9 cellular contexts compared by ENCODE assay signal in the genomic region with DNA sequence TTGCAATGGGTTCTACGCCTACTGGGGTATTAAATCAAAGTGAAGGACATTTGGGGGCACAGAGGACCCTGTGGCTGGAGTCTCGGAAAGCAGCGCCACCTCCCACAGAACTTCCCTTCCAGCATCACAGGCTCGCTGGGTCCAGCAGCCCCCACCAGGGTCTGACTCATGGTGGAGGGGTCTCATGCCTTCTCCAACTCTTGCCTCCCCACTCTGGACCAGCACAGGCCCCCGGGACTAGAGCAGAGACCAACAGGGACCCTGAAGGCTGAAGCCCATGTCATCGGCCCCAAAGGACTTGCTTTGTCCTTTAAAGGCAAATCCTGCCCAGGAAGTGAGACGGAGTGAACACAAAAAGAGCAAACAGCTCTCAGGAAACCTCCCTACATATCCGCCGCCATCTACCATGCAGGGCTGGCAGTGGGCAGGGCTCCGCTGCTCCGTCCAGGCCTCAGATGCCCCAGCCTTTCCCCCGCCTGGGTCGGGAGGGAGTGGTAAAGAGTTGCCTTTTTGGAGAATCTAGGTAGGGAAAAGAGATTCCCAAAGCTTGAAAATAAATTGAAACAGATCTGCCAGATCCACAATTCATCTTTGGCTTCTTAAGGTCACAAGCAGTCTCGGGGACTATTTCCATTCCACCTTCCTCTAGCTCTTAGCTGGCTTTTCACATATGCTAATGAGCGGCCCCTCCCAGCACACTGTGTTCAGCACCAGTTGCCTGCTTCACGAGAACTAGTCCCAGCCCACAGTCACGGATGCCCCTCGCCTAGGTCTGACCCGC. TPM values are rescaled to one million over a fixed set of nuclear protein-coding genes. Genes with fewer than 3 reads are reported as not detected.
A peak's percentile ranks its signal among the peaks of the same experiment; 100 is the strongest.
DNase-seq lines count a peak whose midpoint lies in the region; ATAC-seq lines count a peak whose summit lies in the region.
"Had no signal": no experiment of that assay in that cellular context is flagged by ENCODE, and none has a peak within 500 bp of the region (broad histone marks: within the 10 kb centered on the region; RNA-seq: fewer than 3 reads in every experiment).

No MANE protein-coding gene starts in this region.

- no peak overlapping the region for H3K27ac Mint-ChIP-seq in central memory CD8-positive, alpha-beta T cell (ENCODE audit: low read depth)
- no peak overlapping the region for H3K27ac Mint-ChIP-seq in CD4-positive, alpha-beta memory T cell

- no peak overlapping the region for H3K4me3 ChIP-seq in CD4-positive, alpha-beta memory T cell (ENCODE audit: low read length in 2 of 2)

- H3K4me1 ChIP-seq in CD4-positive, alpha-beta memory T cell (ENCODE audit: insufficient read depth, low read length) = peaks cover 14% of the 10 kb centered on the region

- DNase-seq in ACHN = peak; percentile 21
- DNase-seq in central memory CD8-positive, alpha-beta T cell (ENCODE audit: low spot score in 2 of 2) = no peak
- DNase-seq in midbrain (lab: John Stamatoyannopoulos, UW) = peak; percentile 21
- DNase-seq in NCI-H146 treated with DMSO at 0.1 percent for 48 hours (lab: John Stamatoyannopoulos, UW; ENCODE audit: unreplicated experiment) = no peak
- no peak for DNase-seq in anterior cingulate cortex (lab: John Stamatoyannopoulos, UW)
- no peak for DNase-seq in CD4-positive, alpha-beta memory T cell
- DNase-seq in NCI-H1436 (lab: John Stamatoyannopoulos, UW) = no peak

- H3K27me3 Mint-ChIP-seq in central memory CD8-positive, alpha-beta T cell = peaks cover 66% of the 10 kb centered on the region
- H3K27me3 Mint-ChIP-seq in CD4-positive, alpha-beta memory T cell = peaks cover 32 to 33% of the 10 kb centered on the region in 2 donors

- H3K36me3 ChIP-seq in CD4-positive, alpha-beta memory T cell (ENCODE audit: insufficient read depth, low read length) = no peaks in the 10 kb centered on the region

- peaks cover 4% of the 10 kb centered on the region for H3K36me3 Mint-ChIP-seq in central memory CD8-positive, alpha-beta T cell (ENCODE audit: insufficient read depth)
- no peaks in the 10 kb centered on the region for H3K36me3 Mint-ChIP-seq in CD4-positive, alpha-beta memory T cell

- H3K4me3 Mint-ChIP-seq in central memory CD8-positive, alpha-beta T cell = peak overlapping the region; percentile 71
- peak overlapping the region in 4 of 8 donors; percentile 44 to 63 (median 50) for H3K4me3 Mint-ChIP-seq in CD4-positive, alpha-beta memory T cell

- H3K4me1 Mint-ChIP-seq in central memory CD8-positive, alpha-beta T cell = no peaks in the 10 kb centered on the region
- H3K4me1 Mint-ChIP-seq in CD4-positive, alpha-beta memory T cell = peaks cover 0 to 17% (median 9%) of the 10 kb centered on the region in 4 donors

- intact Hi-C loops in CD4-positive, alpha-beta memory T cell (cut with micrococcal nuclease) = no loop called here

- no peak overlapping the region for H3K27ac ChIP-seq in CD4-positive, alpha-beta memory T cell (ENCODE audit: low read depth, low read length)

- CTCF ChIA-PET in CD4-positive, alpha-beta memory T cell (lab: Charles Lee; ENCODE audit: partially characterized antibody) = interaction anchor here (1.0 to 1.6 kb wide), 3 partner anchors 9 to 62 kb away, joined by 3 to 4 read pairs (median 4); no protein-coding TSS in a partner anchor

- POLR2A ChIA-PET in CD4-positive, alpha-beta memory T cell (lab: Charles Lee; ENCODE audit: partially characterized antibody) = no interaction called here

- peak; percentile 20 for ATAC-seq in HG02759 (IDR thresholded peaks at IDR 0.05; ENCODE audit: unreplicated experiment)
- ATAC-seq in central memory CD8-positive, alpha-beta T cell (replicated peaks; ENCODE audit: extremely low read depth, poor library complexity, severe bottlenecking) = no peak

- in situ Hi-C loops in ACHN (cut with HindIII; ENCODE audit: low pct_ligation_motif_present, low pct_unique_long_range_greater_than_20kb, low sequenced_read_pairs) = no loop called here

- no peaks in the 10 kb centered on the region for H3K9me3 ChIP-seq in CD4-positive, alpha-beta memory T cell (ENCODE audit: control insufficient read depth in 1 of 2, low read length in 2 of 2)

- H3K27me3 ChIP-seq in CD4-positive, alpha-beta memory T cell (ENCODE audit: insufficient read depth, low read length) = peaks cover 23% of the 10 kb centered on the region

- H3K9me3 Mint-ChIP-seq in central memory CD8-positive, alpha-beta T cell = no peaks in the 10 kb centered on the region
- H3K9me3 Mint-ChIP-seq in CD4-positive, alpha-beta memory T cell = no peaks in the 10 kb centered on the region

RNA-seq across cellular contexts. Expression of a gene that starts 2.1 kb away (rescaled TPM):
- not detected for total RNA-seq in CD4-positive, alpha-beta memory T cell
- polyA plus RNA-seq in CD4-positive, alpha-beta memory T cell = not detected
- total RNA-seq: T-helper 2 cell treated with Interferon-gamma antibody and Interleukin-4, amounts not matched to agents 100 ng/mL and 5 ng/mL, for 36 hours had no signal

RNA-seq across cellular contexts. Expression of a gene that starts 36.6 kb away (rescaled TPM):
- total RNA-seq in CD4-positive, alpha-beta memory T cell = 10 to 100 TPM; 27.6 to 28.8 TPM
- 10 to 100 TPM; 38.7 to 51.4 TPM for polyA plus RNA-seq in CD4-positive, alpha-beta memory T cell

Comparison
In these comparisons a context has a peak if more than half of its experiments do, and no peak if none do; other contexts are left out.
1. DNase-seq: peak in ACHN (single experiment) and midbrain (single experiment); none in central memory CD8-positive, alpha-beta T cell (0 of 2), NCI-H146 treated with DMSO at 0.1 percent for 48 hours (single experiment), anterior cingulate cortex (0 of 58), CD4-positive, alpha-beta memory T cell (0 of 5) and NCI-H1436 (single experiment).